ENCODE assay signal across 1 cellular context in the genomic region with DNA sequence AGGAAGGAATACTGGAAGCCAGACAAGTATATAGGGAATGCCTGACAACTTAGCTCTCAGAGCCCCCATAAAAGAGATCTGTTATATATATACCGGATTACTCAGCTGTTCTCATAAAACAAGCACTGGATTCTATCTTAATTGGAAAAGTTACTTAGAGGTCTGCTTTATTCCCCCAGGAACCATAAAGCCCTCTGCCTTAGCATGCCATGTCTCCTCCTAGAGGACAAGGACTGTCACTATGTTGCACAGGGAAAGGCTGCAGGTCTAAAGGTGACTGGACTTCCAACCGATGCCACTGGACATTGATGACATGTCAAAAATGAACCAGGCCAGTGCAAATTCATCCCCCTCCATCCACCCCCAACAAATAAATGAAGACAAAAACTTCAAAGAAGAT.
TF ChIP-seq lines count a peak whose summit lies in the region.

No MANE protein-coding gene starts in this region.

TF ChIP-seq in HEK293, 187 proteins besides CTCF, POLR2A, EP300 and RAD21 (continued from another document):
- TF ChIP-seq, protein P1, sequence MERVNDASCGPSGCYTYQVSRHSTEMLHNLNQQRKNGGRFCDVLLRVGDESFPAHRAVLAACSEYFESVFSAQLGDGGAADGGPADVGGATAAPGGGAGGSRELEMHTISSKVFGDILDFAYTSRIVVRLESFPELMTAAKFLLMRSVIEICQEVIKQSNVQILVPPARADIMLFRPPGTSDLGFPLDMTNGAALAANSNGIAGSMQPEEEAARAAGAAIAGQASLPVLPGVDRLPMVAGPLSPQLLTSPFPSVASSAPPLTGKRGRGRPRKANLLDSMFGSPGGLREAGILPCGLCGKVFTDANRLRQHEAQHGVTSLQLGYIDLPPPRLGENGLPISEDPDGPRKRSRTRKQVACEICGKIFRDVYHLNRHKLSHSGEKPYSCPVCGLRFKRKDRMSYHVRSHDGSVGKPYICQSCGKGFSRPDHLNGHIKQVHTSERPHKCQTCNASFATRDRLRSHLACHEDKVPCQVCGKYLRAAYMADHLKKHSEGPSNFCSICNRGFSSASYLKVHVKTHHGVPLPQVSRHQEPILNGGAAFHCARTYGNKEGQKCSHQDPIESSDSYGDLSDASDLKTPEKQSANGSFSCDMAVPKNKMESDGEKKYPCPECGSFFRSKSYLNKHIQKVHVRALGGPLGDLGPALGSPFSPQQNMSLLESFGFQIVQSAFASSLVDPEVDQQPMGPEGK (tag by site-specific recombination; IDR thresholded peaks at IDR 0.05) = no peak
- TF ChIP-seq ZNF280D (tag by site-specific recombination; IDR thresholded peaks at IDR 0.05) = no peak
- peak; percentile 78; the same call in 1 of the 2 replicates for TF ChIP-seq MZF1 (tag by site-specific recombination; IDR thresholded peaks at IDR 0.05; ENCODE audit: borderline replicate concordance)
- TF ChIP-seq ZNF561 (tag by site-specific recombination; IDR thresholded peaks at IDR 0.05; ENCODE audit: borderline replicate concordance) = peak; percentile 79; the same call in 1 of the 2 replicates
- TF ChIP-seq SCRT2 (tag by site-specific recombination; IDR thresholded peaks at IDR 0.05) = no peak
- no peak for TF ChIP-seq ZNF112 (tag by site-specific recombination; IDR thresholded peaks at IDR 0.05)
- no peak for TF ChIP-seq KLF16 (tag by site-specific recombination; IDR thresholded peaks at IDR 0.05)
- no peak for TF ChIP-seq SETDB1 (IDR thresholded peaks at IDR 0.05; ENCODE audit: insufficient read length, low read length)
- peak; percentile 81 for TF ChIP-seq FEZF1 (tag by site-specific recombination; IDR thresholded peaks at IDR 0.05)
- TF ChIP-seq ZNF610 (tag by site-specific recombination; IDR thresholded peaks at IDR 0.05; ENCODE audit: borderline replicate concordance) = no peak
- peak; percentile 79; the same call in 1 of the 2 replicates for TF ChIP-seq ZSCAN30 (tag by site-specific recombination; IDR thresholded peaks at IDR 0.05)
- TF ChIP-seq WT1 (tag by site-specific recombination; IDR thresholded peaks at IDR 0.05) = peak; percentile 87
- no peak for TF ChIP-seq ZNF174 (tag by site-specific recombination; IDR thresholded peaks at IDR 0.05)
- TF ChIP-seq ZBTB11 (tag by site-specific recombination; conservative IDR thresholded peaks at IDR 0.05; ENCODE audit: low read depth) = no peak
- 0 out of 2 replicates have a peak, but pooled peaks have one; percentile 28 for TF ChIP-seq KLF10 (tag by site-specific recombination; IDR thresholded peaks at IDR 0.05)
- no peak for TF ChIP-seq ZNF558 (tag by site-specific recombination; IDR thresholded peaks at IDR 0.05)
- TF ChIP-seq ZNF239 (tag by site-specific recombination; IDR thresholded peaks at IDR 0.05) = no peak
- no peak for TF ChIP-seq ZFP69B (tag by site-specific recombination; IDR thresholded peaks at IDR 0.05)
- TF ChIP-seq EGR2 (tag by site-specific recombination; IDR thresholded peaks at IDR 0.05; ENCODE audit: low read depth) = no peak
- TF ChIP-seq, protein P2, sequence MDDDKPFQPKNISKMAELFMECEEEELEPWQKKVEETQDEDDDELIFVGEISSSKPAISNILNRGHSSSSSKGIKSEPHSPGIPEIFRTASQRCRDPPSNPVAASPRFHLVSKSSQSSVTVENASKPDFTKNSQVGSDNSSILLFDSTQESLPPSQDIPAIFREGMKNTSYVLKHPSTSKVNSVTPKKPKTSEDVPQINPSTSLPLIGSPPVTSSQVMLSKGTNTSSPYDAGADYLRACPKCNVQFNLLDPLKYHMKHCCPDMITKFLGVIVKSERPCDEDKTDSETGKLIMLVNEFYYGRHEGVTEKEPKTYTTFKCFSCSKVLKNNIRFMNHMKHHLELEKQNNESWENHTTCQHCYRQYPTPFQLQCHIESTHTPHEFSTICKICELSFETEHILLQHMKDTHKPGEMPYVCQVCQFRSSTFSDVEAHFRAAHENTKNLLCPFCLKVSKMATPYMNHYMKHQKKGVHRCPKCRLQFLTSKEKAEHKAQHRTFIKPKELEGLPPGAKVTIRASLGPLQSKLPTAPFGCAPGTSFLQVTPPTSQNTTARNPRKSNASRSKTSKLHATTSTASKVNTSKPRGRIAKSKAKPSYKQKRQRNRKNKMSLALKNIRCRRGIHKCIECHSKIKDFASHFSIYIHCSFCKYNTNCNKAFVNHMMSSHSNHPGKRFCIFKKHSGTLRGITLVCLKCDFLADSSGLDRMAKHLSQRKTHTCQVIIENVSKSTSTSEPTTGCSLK (tag by site-specific recombination; IDR thresholded peaks at IDR 0.05) = no peak
- TF ChIP-seq ZNF596 (tag by site-specific recombination; IDR thresholded peaks at IDR 0.05) = peak; percentile 77
TF ChIP-seq in HEK293: peak in this region for 28.
